ENCODE assay signal across 10 cellular contexts in the genomic region with DNA sequence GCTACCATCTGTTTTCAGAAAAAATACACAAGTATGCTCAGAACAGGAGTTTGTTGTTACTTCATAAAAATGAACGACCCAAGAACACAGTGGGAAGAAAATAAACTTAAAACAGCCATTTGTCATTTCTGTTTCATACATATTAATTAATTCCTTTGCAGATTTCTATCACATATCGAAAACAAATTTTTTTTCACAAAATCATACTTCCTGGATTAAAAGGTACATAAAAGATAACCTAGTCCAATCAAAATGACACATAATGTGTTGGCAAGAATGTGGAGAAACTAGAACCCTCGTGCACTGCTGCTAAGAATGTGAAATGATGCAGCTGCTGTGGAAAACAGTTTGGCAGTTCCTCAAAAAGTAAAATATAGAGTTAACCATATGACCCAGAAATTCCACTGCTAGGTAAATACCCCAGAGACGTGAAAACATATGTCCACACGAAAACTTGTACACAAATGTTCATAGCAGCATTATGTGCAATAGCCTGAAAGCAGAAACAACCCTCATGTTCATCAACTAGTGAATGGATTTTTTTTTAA. TPM values are rescaled to one million over a fixed set of nuclear protein-coding genes. Genes with fewer than 3 reads are reported as not detected.
DNase-seq lines count a peak whose midpoint lies in the region; ATAC-seq and TF ChIP-seq lines count a peak whose summit lies in the region.
"Had no signal": no experiment of that assay in that cellular context is flagged by ENCODE, and none has a peak within 500 bp of the region (broad histone marks: within the 10 kb centered on the region; RNA-seq: fewer than 3 reads in every experiment).

No MANE protein-coding gene starts in this region.

- no peaks in the 10 kb centered on the region for H3K27me3 Mint-ChIP-seq in activated CD8-positive, alpha-beta T cell treated with anti-CD3 and anti-CD28 coated beads for 36 hours

- no peaks in the 10 kb centered on the region for H3K27me3 ChIP-seq in SK-N-SH (ENCODE audit: insufficient read depth)
- H3K27me3 ChIP-seq in smooth muscle cell (ENCODE audit: low read depth) = no peaks in the 10 kb centered on the region
- H3K27me3 ChIP-seq in spleen (replicated peaks in 1 of 7) = no peaks in the 10 kb centered on the region
- H3K27me3 ChIP-seq: right atrium auricular region had no signal

- peaks cover 100% of the 10 kb centered on the region for H4K20me1 ChIP-seq in SK-N-SH (ENCODE audit: insufficient read depth)
- peaks cover 100% of the 10 kb centered on the region for H4K20me1 ChIP-seq in smooth muscle cell (ENCODE audit: low read depth)

- no peak overlapping the region for H2AFZ ChIP-seq in SK-N-SH (ENCODE audit: low read depth)
- H2AFZ ChIP-seq in smooth muscle cell (ENCODE audit: low read depth) = no peak overlapping the region

- no peaks in the 10 kb centered on the region for H3K4me1 Mint-ChIP-seq in activated CD8-positive, alpha-beta T cell treated with anti-CD3 and anti-CD28 coated beads for 36 hours (ENCODE audit: low read depth)

- CTCF ChIA-PET in HEK293 (lab: Yijun Ruan, JAX) = no interaction called here
- CTCF ChIA-PET in SK-N-SH (lab: Yijun Ruan, JAX) = no interaction called here
- CTCF ChIA-PET in activated CD8-positive, alpha-beta T cell treated with anti-CD3 and anti-CD28 coated beads for 36 hours (lab: Charles Lee) = no interaction called here

- H3K9ac ChIP-seq in SK-N-SH = peak overlapping the region; percentile 4; the same call in 1 of the 2 replicates
- no peak overlapping the region for H3K9ac ChIP-seq in smooth muscle cell (ENCODE audit: low read depth)

- DNase-seq in SK-N-SH = no peak
- peak; percentile 67 for DNase-seq in fibroblast of peridontal ligament (ENCODE audit: extremely low read depth)
- DNase-seq in smooth muscle cell (lab: John Stamatoyannopoulos, UW; ENCODE audit: unreplicated experiment) = no peak
- no peak for DNase-seq in activated CD8-positive, alpha-beta T cell treated with anti-CD3 and anti-CD28 coated beads for 36 hours
- no peak for DNase-seq in spleen
- DNase-seq: effector memory CD4-positive, alpha-beta T cell had no signal

- H3K79me2 ChIP-seq in SK-N-SH (ENCODE audit: insufficient read depth) (peaks cover 100% of the 10 kb centered on the region), smooth muscle cell (ENCODE audit: low read depth) (peaks cover 99% of the 10 kb centered on the region)

- no peak overlapping the region for H3K27ac Mint-ChIP-seq in activated CD8-positive, alpha-beta T cell treated with anti-CD3 and anti-CD28 coated beads for 36 hours

- no peaks in the 10 kb centered on the region for H3K9me3 Mint-ChIP-seq in activated CD8-positive, alpha-beta T cell treated with anti-CD3 and anti-CD28 coated beads for 36 hours

- H3K9me3 ChIP-seq in HEK293 (ENCODE audit: control insufficient read depth, insufficient read depth, low read depth, low read length) (no peaks in the 10 kb centered on the region), SK-N-SH (no peaks in the 10 kb centered on the region), smooth muscle cell (replicated peaks; ENCODE audit: low read depth) (no peaks in the 10 kb centered on the region), spleen (no peaks in the 10 kb centered on the region)
- H3K9me3 ChIP-seq: right atrium auricular region had no signal

- H3K9me2 ChIP-seq in SK-N-SH = no peaks in the 10 kb centered on the region

- TF ChIP-seq RAD21 in SK-N-SH (IDR thresholded peaks at IDR 0.05; ENCODE audit: low read length) = no peak

- no peak overlapping the region for H3K4me3 ChIP-seq in HEK293 (ENCODE audit: low read depth, low read length)
- H3K4me3 ChIP-seq in SK-N-SH (ENCODE audit: low read depth in 2 of 2, low read length in 1 of 2) = no peak overlapping the region
- H3K4me3 ChIP-seq in smooth muscle cell = no peak overlapping the region
- H3K4me3 ChIP-seq in spleen = no peak overlapping the region
- H3K4me3 ChIP-seq: right atrium auricular region had no signal

- peak overlapping the region; percentile 74 for H3K27ac ChIP-seq in HEK293 (ENCODE audit: extremely low read depth, low read depth, low read length)
- H3K27ac ChIP-seq in SK-N-SH (ENCODE audit: low read depth in 2 of 2, low read length in 1 of 2) = peak overlapping the region; percentile 8 to 59; a peak in 3 of 4 replicates
- peak overlapping the region; percentile 8 for H3K27ac ChIP-seq in smooth muscle cell (ENCODE audit: low read depth)
- H3K27ac ChIP-seq in spleen = peak overlapping the region in 2 of 8 donors; percentile 6 to 33
- H3K27ac ChIP-seq: right atrium auricular region had no signal

- H3K36me3 ChIP-seq in HEK293 (ENCODE audit: control insufficient read depth in 2 of 2, insufficient read depth in 1 of 2, low read length in 2 of 2) = no peaks in the 10 kb centered on the region
- no peaks in the 10 kb centered on the region for H3K36me3 ChIP-seq in SK-N-SH (replicated peaks in 1 of 2; ENCODE audit: control insufficient read depth in 1 of 2, insufficient read depth in 2 of 2, low read length in 1 of 2)
- H3K36me3 ChIP-seq in smooth muscle cell (ENCODE audit: low read depth) = no peaks in the 10 kb centered on the region
- no peaks in the 10 kb centered on the region for H3K36me3 ChIP-seq in spleen
- H3K36me3 ChIP-seq: right atrium auricular region had no signal

- TF ChIP-seq CTCF in HEK293 (tag by site-specific recombination; IDR thresholded peaks at IDR 0.05) (no peak), SK-N-SH (IDR thresholded peaks at IDR 0.05) (no peak), smooth muscle cell (IDR thresholded peaks at IDR 0.05; ENCODE audit: borderline replicate concordance, insufficient read depth, poor library complexity, severe bottlenecking) (no peak), spleen (IDR thresholded peaks at IDR 0.05 in 8 of 11, conservative IDR thresholded peaks at IDR 0.05 in 3 of 11) (no peak)
- no peak for TF ChIP-seq CTCF in activated CD8-positive, alpha-beta T cell treated with anti-CD3 and anti-CD28 coated beads for 36 hours (IDR thresholded peaks at IDR 0.05)

- TF ChIP-seq POLR2A in spleen (IDR thresholded peaks at IDR 0.05) = no peak

- no peak for TF ChIP-seq EP300 in SK-N-SH (IDR thresholded peaks at IDR 0.05; ENCODE audit: borderline replicate concordance in 1 of 2, low read depth in 1 of 2, low read length in 1 of 2)

- H3K4me3 Mint-ChIP-seq in activated CD8-positive, alpha-beta T cell treated with anti-CD3 and anti-CD28 coated beads for 36 hours = no peak overlapping the region

- ATAC-seq in activated CD8-positive, alpha-beta T cell treated with anti-CD3 and anti-CD28 coated beads for 36 hours = no peak
- ATAC-seq in HG03520 (IDR thresholded peaks at IDR 0.05; ENCODE audit: unreplicated experiment) (no peak), HG02759 (IDR thresholded peaks at IDR 0.05; ENCODE audit: unreplicated experiment) (no peak)

- H3F3A ChIP-seq in SK-N-SH (replicated peaks; ENCODE audit: insufficient read depth) = peaks cover 32% of the 10 kb centered on the region
- peaks cover 10% of the 10 kb centered on the region for H3F3A ChIP-seq in smooth muscle cell (ENCODE audit: low read depth)

- 21% methylated on average over 5 of the region's 5 CpGs for WGBS in SK-N-SH (ENCODE audit: low lambda C conversion rate)
- 39% methylated on average over 5 of the region's 5 CpGs for WGBS in smooth muscle cell (ENCODE audit: low lambda C conversion rate)
- WGBS in spleen, 5 donors = 42 to 58% (median 51%) methylated on average over 5 of the region's 5 CpGs

- H3K36me3 Mint-ChIP-seq in activated CD8-positive, alpha-beta T cell treated with anti-CD3 and anti-CD28 coated beads for 36 hours (ENCODE audit: low read depth) = no peaks in the 10 kb centered on the region

- intact Hi-C loops in activated CD8-positive, alpha-beta T cell treated with anti-CD3 and anti-CD28 coated beads for 36 hours (cut with micrococcal nuclease) = no loop called here
- intact Hi-C loops in spleen (cut with DNase I; ENCODE audit: low total_unique reads) = no loop called here

- POLR2A ChIA-PET in HEK293 (lab: Yijun Ruan, JAX) (no interaction called here), SK-N-SH (lab: Yijun Ruan, JAX) (no interaction called here)
- POLR2A ChIA-PET in activated CD8-positive, alpha-beta T cell treated with anti-CD3 and anti-CD28 coated beads for 36 hours (lab: Charles Lee) = no interaction called here

- H3K4me1 ChIP-seq in HEK293 (ENCODE audit: control insufficient read depth, insufficient read depth, low read length) (peaks cover 64% of the 10 kb centered on the region), SK-N-SH (ENCODE audit: control insufficient read depth in 1 of 2, insufficient read depth in 2 of 2, low read depth in 1 of 2, low read length in 1 of 2) (peaks cover 2 to 60% of the 10 kb centered on the region in 2 experiments), smooth muscle cell (ENCODE audit: low read depth) (peaks cover 31% of the 10 kb centered on the region), spleen (peaks cover 0 to 32% (median 3%) of the 10 kb centered on the region in 6 donors)
- H3K4me1 ChIP-seq: right atrium auricular region had no signal

- H3K4me2 ChIP-seq in SK-N-SH (peak overlapping the region; percentile 57), smooth muscle cell (peak overlapping the region; percentile 1)

TF ChIP-seq in HEK293, 187 proteins besides CTCF, POLR2A, EP300 and RAD21 (continues in another document):
- no peak for TF ChIP-seq ZBTB17 (tag by site-specific recombination; IDR thresholded peaks at IDR 0.05)

TF ChIP-seq in SK-N-SH, 30 proteins besides CTCF, POLR2A, EP300 and RAD21 (continues in another document):
- TF ChIP-seq IRF3 (IDR thresholded peaks at IDR 0.05; ENCODE audit: low read depth, low read length) (no peak), MAX (IDR thresholded peaks at IDR 0.05; ENCODE audit: low read depth) (no peak)

RNA-seq across cellular contexts. Expression of gene MYO10, which starts 46.0 kb away (rescaled TPM):
- polyA plus RNA-seq in SK-N-SH (2012; rRNA removed) (8.1 and 8.7 TPM in 2 replicates), smooth muscle cell (96.8 and 97.6 TPM in 2 replicates), spleen (1 to 10 TPM; 1.1 to 6.6 (median 1.7) TPM)
- 7.3 and 8.5 TPM in 2 replicates for polyA plus RNA-seq in SK-N-SH (2012; cell fraction: cytosol; rRNA removed)
- polyA plus RNA-seq in SK-N-SH (2012; cell fraction: nucleus; rRNA removed) = 14.9 and 23.4 TPM in 2 replicates
- total RNA-seq in smooth muscle cell (69.5 and 76.4 TPM in 2 replicates), spleen (10 to 100 TPM; 28.4 to 72.8 (median 40.2) TPM)
- under 1 TPM in 1 of 2 experiments, not detected in 1; 0.09 TPM for total RNA-seq in activated CD8-positive, alpha-beta T cell treated with anti-CD3 and anti-CD28 coated beads for 36 hours

Comparison
In these comparisons a context has a peak if more than half of its experiments do, and no peak if none do; other contexts are left out.
1. RNA of gene MYO10, which starts 46.0 kb away (total RNA-seq): 69.5 to 76.4 TPM in smooth muscle cell and 28.4 to 72.8 TPM in spleen; 0.09 TPM in activated CD8-positive, alpha-beta T cell treated with anti-CD3 and anti-CD28 coated beads for 36 hours; every median in the first group is over 10 times any median in the second.
2. Of the 4 proteins assayed by ChIP-seq in both HEK293 and SK-N-SH: peak only in HEK293: none; only in SK-N-SH: PBX3; in both: none; in neither: 3.